ENCODE assay signal across 8 cellular contexts in genomic region chr4:54657194-54657555, GRCh38. TPM values are rescaled to one million over a fixed set of nuclear protein-coding genes. Genes with fewer than 3 reads are reported as not detected.
DNase-seq lines count a peak whose midpoint lies in the region; ATAC-seq and TF ChIP-seq lines count a peak whose summit lies in the region.

No MANE protein-coding gene starts in this region.

- H3K27me3 ChIP-seq in cardiac muscle cell (peaks cover 84% of the 10 kb centered on the region), adipocyte (replicated peaks; ENCODE audit: control insufficient read depth, insufficient read depth, low read length) (peaks cover 11% of the 10 kb centered on the region), mononuclear cell (ENCODE audit: insufficient read depth, low read length) (peaks cover 47% of the 10 kb centered on the region), vagina (no peaks in the 10 kb centered on the region)

- H3K27ac ChIP-seq in cardiac muscle cell (no peak overlapping the region), vagina (no peak overlapping the region)

- intact Hi-C loops in Right ventricle myocardium inferior (cut with DNase I), result no loop called here
- intact Hi-C loops in vagina (cut with DNase I), result no loop called here

- H3K9me3 ChIP-seq in cardiac muscle cell (ENCODE audit: low read depth) (no peaks in the 10 kb centered on the region), adipocyte (ENCODE audit: control insufficient read depth, low read length) (no peaks in the 10 kb centered on the region), mononuclear cell (ENCODE audit: low read depth, low read length) (no peaks in the 10 kb centered on the region), vagina (no peaks in the 10 kb centered on the region)

- no peaks in the 10 kb centered on the region for H3K36me3 ChIP-seq in cardiac muscle cell
- H3K36me3 ChIP-seq in adipocyte (ENCODE audit: control insufficient read depth, insufficient read depth, low read length, severe bottlenecking), result no peaks in the 10 kb centered on the region
- H3K36me3 ChIP-seq in vagina, result no peaks in the 10 kb centered on the region

- H3K9ac ChIP-seq in adipocyte (ENCODE audit: low read length), result no peak overlapping the region

- DNase-seq in cardiac muscle cell (ENCODE audit: low read depth in 1 of 2, low spot score in 1 of 2) (peak in 1 of 2 donors; percentile 8), Right ventricle myocardium inferior (ENCODE audit: missing footprints) (no peak), adipocyte (ENCODE audit: low read depth) (no peak), vagina (ENCODE audit: extremely low spot score in 2 of 2) (no peak), activated gamma-delta T cell treated with Interleukin-2 at 50 U/mL for 16 hours (no peak), RKO (ENCODE audit: low spot score) (no peak)

- TF ChIP-seq CTCF in cardiac muscle cell (IDR thresholded peaks at IDR 0.05; ENCODE audit: low read depth, low read length) (no peak), vagina (IDR thresholded peaks at IDR 0.05) (no peak)

- H3K4me1 ChIP-seq in cardiac muscle cell (ENCODE audit: low read depth) (no peaks in the 10 kb centered on the region), adipocyte (ENCODE audit: control insufficient read depth, insufficient read depth, low read length) (peaks cover 26% of the 10 kb centered on the region), mononuclear cell (ENCODE audit: insufficient read depth, low read length) (peaks cover 31% of the 10 kb centered on the region), vagina (peaks cover 43% of the 10 kb centered on the region)

- ATAC-seq in Right ventricle myocardium inferior, result no peak
- no peak for ATAC-seq in HG02938 (IDR thresholded peaks at IDR 0.05; ENCODE audit: unreplicated experiment)

- no peak for TF ChIP-seq POLR2A in vagina (IDR thresholded peaks at IDR 0.05)

- H3K4me3 ChIP-seq in cardiac muscle cell (peak overlapping the region; percentile 62), adipocyte (ENCODE audit: low read length) (peak overlapping the region; percentile 79), mononuclear cell (ENCODE audit: low read length) (peak overlapping the region; percentile 38), vagina (peak overlapping the region; percentile 62 to 66)

RNA-seq across cellular contexts. Expression of gene KIT, which starts 0.6 kb away (rescaled TPM):
- 1.4 and 10.5 TPM in 2 replicates for total RNA-seq in cardiac muscle cell
- polyA plus RNA-seq in cardiac muscle cell, result 3.2 and 4.1 TPM in 2 replicates
- total RNA-seq in Right ventricle myocardium inferior, result 1.5 TPM
- total RNA-seq in mononuclear cell, result 0.42 TPM
- total RNA-seq in vagina, result 16.7 TPM
